ENCODE assay signal across 1 cellular context in the genomic region with DNA sequence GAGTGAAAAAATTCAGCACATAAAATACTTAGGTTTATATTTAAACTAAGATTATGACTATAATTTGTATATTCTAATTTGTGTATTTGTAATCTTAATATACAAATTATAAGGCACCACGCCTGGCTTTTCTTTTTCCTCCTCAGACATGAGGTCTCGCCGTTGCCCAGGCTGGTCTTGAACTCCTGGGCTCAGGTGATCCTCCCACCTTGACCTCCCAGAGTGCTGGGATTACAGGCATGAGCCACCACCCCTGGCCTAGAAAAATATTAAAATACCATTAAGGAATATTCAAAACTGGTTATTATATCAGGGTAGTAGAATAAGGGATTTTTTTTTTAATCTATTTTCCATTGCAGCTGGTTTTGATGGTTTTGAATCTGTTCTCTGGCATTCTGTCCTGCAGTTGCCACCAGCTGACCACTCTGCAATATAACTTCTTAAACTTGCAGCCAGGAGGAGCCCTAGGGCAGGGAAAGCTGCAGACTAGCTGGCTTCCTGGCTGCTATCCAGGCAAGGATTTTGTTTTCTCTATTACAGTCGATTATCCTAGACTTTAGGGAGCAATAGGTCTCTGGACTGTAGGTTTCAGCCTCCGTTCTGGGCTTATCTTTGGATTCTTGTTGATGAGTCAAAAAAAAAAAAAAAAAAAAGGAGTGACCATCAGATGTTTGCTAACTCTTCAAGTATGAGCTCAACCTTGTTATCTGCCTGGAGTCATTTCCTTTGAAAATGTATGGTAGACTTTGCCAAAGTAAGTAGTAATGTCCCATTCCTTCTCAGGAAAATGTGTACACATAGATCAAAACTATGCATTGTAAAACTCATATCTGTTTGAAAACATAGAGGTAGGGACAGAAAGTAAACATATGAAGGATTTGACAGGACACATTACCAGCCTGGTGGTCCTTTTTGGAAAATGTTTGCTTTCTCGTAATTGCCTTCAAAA.
A peak's percentile ranks its signal among the peaks of the same experiment; 100 is the strongest.
TF ChIP-seq lines count a peak whose summit lies in the region.

No MANE protein-coding gene starts in this region.

TF ChIP-seq in SK-N-SH, 30 proteins besides CTCF, POLR2A, EP300 and RAD21 (continued from another document):
- TF ChIP-seq ZBTB33 (IDR thresholded peaks at IDR 0.05; ENCODE audit: borderline replicate concordance, low read depth) = no peak
- TF ChIP-seq SIN3A (IDR thresholded peaks at IDR 0.05; ENCODE audit: borderline replicate concordance, low read depth, low read length) = peak; percentile 49; the same call in 1 of the 2 replicates
- TF ChIP-seq RFX5 (IDR thresholded peaks at IDR 0.05; ENCODE audit: low read length) = peak; percentile 57; the same call in 1 of the 2 replicates
- TF ChIP-seq JUND (IDR thresholded peaks at IDR 0.05) = peak; percentile 76
- TF ChIP-seq FOXM1 (IDR thresholded peaks at IDR 0.05; ENCODE audit: low read depth) = no peak
- TF ChIP-seq SMC3 (IDR thresholded peaks at IDR 0.05; ENCODE audit: low read depth, low read length) = peak; percentile 97
- TF ChIP-seq RXRA (IDR thresholded peaks at IDR 0.05; ENCODE audit: borderline replicate concordance, low read depth) = peak; percentile 19; the same call in 1 of the 2 replicates
- TF ChIP-seq, protein P1, sequence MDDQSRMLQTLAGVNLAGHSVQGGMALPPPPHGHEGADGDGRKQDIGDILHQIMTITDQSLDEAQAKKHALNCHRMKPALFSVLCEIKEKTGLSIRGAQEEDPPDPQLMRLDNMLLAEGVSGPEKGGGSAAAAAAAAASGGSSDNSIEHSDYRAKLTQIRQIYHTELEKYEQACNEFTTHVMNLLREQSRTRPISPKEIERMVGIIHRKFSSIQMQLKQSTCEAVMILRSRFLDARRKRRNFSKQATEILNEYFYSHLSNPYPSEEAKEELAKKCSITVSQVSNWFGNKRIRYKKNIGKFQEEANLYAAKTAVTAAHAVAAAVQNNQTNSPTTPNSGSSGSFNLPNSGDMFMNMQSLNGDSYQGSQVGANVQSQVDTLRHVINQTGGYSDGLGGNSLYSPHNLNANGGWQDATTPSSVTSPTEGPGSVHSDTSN (IDR thresholded peaks at IDR 0.05) = peak; percentile 25; the same call in 1 of the 2 replicates
- peak; percentile 7; the same call in 1 of the 2 replicates for TF ChIP-seq USF1 (IDR thresholded peaks at IDR 0.05; ENCODE audit: borderline replicate concordance, low read depth)
- no peak for TF ChIP-seq GABPA (IDR thresholded peaks at IDR 0.05; ENCODE audit: low read depth)
